Comparison of ENCODE assay signal across 20 cellular contexts in genomic region chr6:14912226-14912625, GRCh38.
A peak's percentile ranks its signal among the peaks of the same experiment; 100 is the strongest.
DNase-seq lines count a peak whose midpoint lies in the region; ATAC-seq, FAIRE-seq and TF ChIP-seq lines count a peak whose summit lies in the region.
"Had no signal": no experiment of that assay in that cellular context is flagged by ENCODE, and none has a peak within 500 bp of the region (broad histone marks: within the 10 kb centered on the region; RNA-seq: fewer than 3 reads in every experiment).

No MANE protein-coding gene starts in this region.

- H3K14ac ChIP-seq in mesenchymal stem cell (ENCODE audit: low read length in 2 of 2) = peak overlapping the region in 1 of 2 experiments; percentile 21

- no peaks in the 10 kb centered on the region for H3K27me3 ChIP-seq in K562 (ENCODE audit: control insufficient read depth in 2 of 2, insufficient read depth in 2 of 2, low read length in 2 of 2)
- H3K27me3 ChIP-seq in mesenchymal stem cell (ENCODE audit: control insufficient read depth in 1 of 2, insufficient read depth in 1 of 2, low read length in 2 of 2) = no peaks in the 10 kb centered on the region
- H3K27me3 ChIP-seq: MG63 had no signal

- H3K4me1 ChIP-seq in K562 (replicated peaks in 1 of 2; ENCODE audit: control insufficient read depth in 2 of 2, insufficient read depth in 2 of 2, low read length in 2 of 2) = peaks cover 13 to 19% of the 10 kb centered on the region in 2 experiments
- H3K4me1 ChIP-seq in mesenchymal stem cell (ENCODE audit: control insufficient read depth, insufficient read depth, low read depth, low read length) = no peaks in the 10 kb centered on the region

- H3K4me2 ChIP-seq in K562 (ENCODE audit: insufficient read depth, low read length) (no peak overlapping the region), mesenchymal stem cell (ENCODE audit: low read length, poor library complexity, severe bottlenecking) (no peak overlapping the region)

- H2BK120ac ChIP-seq in mesenchymal stem cell (ENCODE audit: low read depth, low read length) = no peak overlapping the region

- TF ChIP-seq RAD21 in K562 (CRISPR knock-in tag; conservative IDR thresholded peaks at IDR 0.05 in 1 of 2, IDR thresholded peaks at IDR 0.05 in 1 of 2) = no peak

- H3K23ac ChIP-seq in mesenchymal stem cell (ENCODE audit: low read length in 2 of 2) = no peak overlapping the region

- no peak overlapping the region for H3K4me3 ChIP-seq in K562
- H3K4me3 ChIP-seq in mesenchymal stem cell (ENCODE audit: insufficient read depth in 1 of 2, low read depth in 1 of 2, low read length in 2 of 2) = no peak overlapping the region
- H3K4me3 ChIP-seq: GM23248, MG63 had no signal

- no peaks in the 10 kb centered on the region for H4K20me1 ChIP-seq in K562 (replicated peaks; ENCODE audit: control insufficient read depth, insufficient read depth, low read length)

- DNase-seq in left cardiac atrium (peak; percentile 39), Right ventricle myocardium superior (no peak), K562 (ENCODE audit: extremely low read depth in 1 of 4, low spot score in 3 of 4) (no peak), mesenchymal stem cell (no peak), hepatic stellate cell (ENCODE audit: low spot score) (no peak), activated T-cell treated with anti-CD3 and anti-CD28 coated beads for 4 hours (no peak)
- DNase-seq: Calu3; CD4-positive, CD25-positive, alpha-beta regulatory T cell; GM23248; KBM-7; MG63; NCI-H1092 treated with DMSO at 0.1 percent for 48 hours; NCI-H1694 treated with DMSO at 0.1 percent for 48 hours; NCI-H69 had no signal

- H3K36me3 ChIP-seq in K562 (ENCODE audit: control insufficient read depth, insufficient read depth, low read length) = no peaks in the 10 kb centered on the region
- no peaks in the 10 kb centered on the region for H3K36me3 ChIP-seq in mesenchymal stem cell (ENCODE audit: control insufficient read depth in 1 of 2, insufficient read depth in 2 of 2, low read depth in 1 of 2, low read length in 2 of 2)
- H3K36me3 ChIP-seq: MG63 had no signal

- WGBS in K562 (ENCODE audit: insufficient coverage, low coverage, missing lambda C conversion rate) = 44% methylated on average over 10 of the region's 10 CpGs
- WGBS in mesenchymal stem cell = 84% methylated on average over 9 of the region's 10 CpGs

- peak overlapping the region; percentile 79 for H4K91ac ChIP-seq in mesenchymal stem cell (ENCODE audit: low read length)

- no peak overlapping the region for H4K8ac ChIP-seq in mesenchymal stem cell (ENCODE audit: low read length)

- no peak for FAIRE-seq in K562 (lab: Jason Lieb, UNC)
- FAIRE-seq: A204.1, G401.6, GM19239 had no signal

- TF ChIP-seq EP300 in K562 (IDR thresholded peaks at IDR 0.05; ENCODE audit: low read length) = no peak

- no peak overlapping the region for H2AFZ ChIP-seq in K562 (ENCODE audit: low read depth, low read length)
- no peak overlapping the region for H2AFZ ChIP-seq in mesenchymal stem cell (ENCODE audit: low read depth, low read length)
- H2AFZ ChIP-seq: GM23248 had no signal

- H3K9ac ChIP-seq in K562 (ENCODE audit: insufficient read depth in 1 of 2, low read depth in 2 of 2, low read length in 2 of 2) = peak overlapping the region in 1 of 2 experiments; percentile 66; a peak in 2 of 4 replicates
- no peak overlapping the region for H3K9ac ChIP-seq in mesenchymal stem cell (ENCODE audit: low read length)
- H3K9ac ChIP-seq: GM23248 had no signal

- H2BK5ac ChIP-seq in mesenchymal stem cell (ENCODE audit: low read depth, low read length, poor library complexity, severe bottlenecking) = no peak overlapping the region

- H2BK15ac ChIP-seq in mesenchymal stem cell (ENCODE audit: low read depth, poor library complexity, severe bottlenecking) = peak overlapping the region; percentile 50

- H3K79me2 ChIP-seq in K562 (ENCODE audit: control insufficient read depth, insufficient read depth, low read length) = no peaks in the 10 kb centered on the region

- H3K9me3 ChIP-seq in K562 (replicated peaks; ENCODE audit: control insufficient read depth, insufficient read depth, low read depth, low read length) = no peaks in the 10 kb centered on the region
- no peaks in the 10 kb centered on the region for H3K9me3 ChIP-seq in mesenchymal stem cell (ENCODE audit: control insufficient read depth, low read length)
- H3K9me3 ChIP-seq: MG63 had no signal

- TF ChIP-seq CTCF in K562 (IDR thresholded peaks at IDR 0.05 in 2 of 3, conservative IDR thresholded peaks at IDR 0.05 in 1 of 3; ENCODE audit: insufficient read depth in 2 of 3, low read depth in 1 of 3, low read length in 3 of 3) = no peak

- BruUV-seq in K562 (replicated peaks; lab: Mats Ljungman, UMichigan) = no TSS peak

- H3K79me1 ChIP-seq in mesenchymal stem cell (replicated peaks; ENCODE audit: low read length, poor library complexity, severe bottlenecking) = no peaks in the 10 kb centered on the region

- TF ChIP-seq POLR2A in K562 (conservative IDR thresholded peaks at IDR 0.05) = no peak

- in situ Hi-C loops in K562 (cut with MboI) = no loop called here

- H2AK5ac ChIP-seq in mesenchymal stem cell (ENCODE audit: low read length, severe bottlenecking) = no peak overlapping the region

- POLR2A ChIA-PET in K562 (lab: Yijun Ruan, JAX) = interaction anchor here (0.8 kb wide), 1 partner anchor 11 kb away, joined by 3 read pairs; no protein-coding TSS in a partner anchor

- H3K4ac ChIP-seq in mesenchymal stem cell (ENCODE audit: low read depth in 1 of 2, low read length in 2 of 2) = no peak overlapping the region

- no peak for ATAC-seq in left cardiac atrium
- no peak for ATAC-seq in Right ventricle myocardium superior (ENCODE audit: poor library complexity)
- peak; percentile 55 for ATAC-seq in K562
- no peak for ATAC-seq in SK-N-SH treated with all-trans-retinoic acid at 6 μM for 48 hours
- ATAC-seq in HG02884 (IDR thresholded peaks at IDR 0.05; ENCODE audit: unreplicated experiment) = no peak
- ATAC-seq: Right ventricle myocardium inferior had no signal

- CTCF ChIA-PET in K562 (lab: Yijun Ruan, JAX; ENCODE audit: low intra/inter-chr PET ratio) = no interaction called here

- H3K9me1 ChIP-seq in K562 (ENCODE audit: control insufficient read depth, insufficient read depth, low read length) = no peaks in the 10 kb centered on the region

- H3K27ac ChIP-seq in K562 (ENCODE audit: extremely low read depth, low read depth, low read length) (no peak overlapping the region), mesenchymal stem cell (ENCODE audit: low read length, poor library complexity, severe bottlenecking) (no peak overlapping the region)
- H3K27ac ChIP-seq: GM23248 had no signal

- H2BK12ac ChIP-seq in mesenchymal stem cell (ENCODE audit: low read length in 2 of 2) = peak overlapping the region in 1 of 2 experiments; percentile 84

- H3K18ac ChIP-seq in mesenchymal stem cell (ENCODE audit: low read depth in 1 of 2, low read length in 2 of 2) = peak overlapping the region in 1 of 2 experiments; percentile 9

- intact Hi-C loops in left cardiac atrium (cut with DNase I) (no loop called here), Right ventricle myocardium superior (cut with DNase I) (no loop called here), K562 (cut with micrococcal nuclease) (no loop called here)

TF ChIP-seq in K562, 482 proteins besides CTCF, POLR2A, EP300 and RAD21 (continues in another document):
- TF ChIP-seq GABPA (tag; conservative IDR thresholded peaks at IDR 0.05; ENCODE audit: low read depth) (no peak), HEY1 (CRISPR knock-in tag; IDR thresholded peaks at IDR 0.05; ENCODE audit: borderline replicate concordance) (no peak), RAD51 (IDR thresholded peaks at IDR 0.05; ENCODE audit: borderline replicate concordance, low read depth) (no peak), USF2 (CRISPR knock-in tag; IDR thresholded peaks at IDR 0.05) (no peak), YBX1 (IDR thresholded peaks at IDR 0.05) (no peak)

TF ChIP-seq in SK-N-SH treated with all-trans-retinoic acid at 6 μM for 48 hours, 23 proteins besides CTCF, POLR2A, EP300 and RAD21:
- no peak for TF ChIP-seq PPARA (CRISPR knock-in tag; IDR thresholded peaks at IDR 0.05; ENCODE audit: borderline replicate concordance)
- no peak for TF ChIP-seq RARB (CRISPR knock-in tag; IDR thresholded peaks at IDR 0.05)
- no peak for TF ChIP-seq ZFP3 (CRISPR knock-in tag; IDR thresholded peaks at IDR 0.05)
